ENCODE assay signal across 8 cellular contexts in the genomic region with DNA sequence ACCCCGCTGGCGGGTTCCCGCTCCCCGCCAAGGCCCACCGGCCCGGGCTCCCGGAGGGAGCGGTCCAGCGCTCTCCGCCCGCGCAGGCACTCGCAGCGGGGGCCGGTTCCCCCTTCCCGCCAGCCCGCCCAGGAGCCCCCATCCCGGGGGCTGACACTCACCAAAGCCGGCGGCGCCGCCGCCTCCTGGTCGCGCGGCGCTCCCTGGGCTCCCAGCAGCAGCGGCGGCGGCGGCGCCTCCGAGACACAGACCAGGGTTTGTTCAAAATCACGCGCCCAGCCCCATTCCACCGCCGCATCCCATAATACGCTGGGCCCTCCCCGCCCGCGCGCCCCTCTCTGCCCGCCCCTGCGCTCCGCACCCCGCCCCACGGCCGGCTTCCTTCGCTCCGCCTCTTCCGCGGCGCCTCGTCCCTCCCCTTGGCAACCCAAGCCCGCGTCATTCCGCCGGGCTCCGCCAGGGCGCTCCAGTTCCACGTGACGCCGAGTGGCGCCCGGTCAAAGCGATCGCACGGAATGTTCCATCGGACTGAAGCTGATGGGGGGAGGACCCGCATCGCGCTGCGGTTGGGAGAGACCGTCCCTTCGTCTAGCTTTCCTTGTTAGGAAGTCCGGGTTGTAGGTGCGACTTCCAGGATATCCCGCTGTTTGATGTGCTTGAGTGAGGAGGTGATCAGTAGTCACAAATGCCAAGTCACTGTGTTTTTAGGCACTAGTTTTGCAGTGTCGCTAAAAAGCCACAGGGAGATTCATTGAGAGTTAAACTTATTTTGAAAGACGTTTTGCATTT. TPM values are rescaled to one million over a fixed set of nuclear protein-coding genes. Genes with fewer than 3 reads are reported as not detected.
DNase-seq lines count a peak whose midpoint lies in the region; ATAC-seq, FAIRE-seq and TF ChIP-seq lines count a peak whose summit lies in the region.

No MANE protein-coding gene starts in this region.

- peaks cover 16% of the 10 kb centered on the region for H3K4me1 ChIP-seq in HepG2 (ENCODE audit: insufficient read depth, low read length)

- peaks cover 40% of the 10 kb centered on the region for H3K79me2 ChIP-seq in HepG2 (ENCODE audit: insufficient read depth, low read length)

- CTCF ChIA-PET in HepG2 (lab: Yijun Ruan, JAX; ENCODE audit: low intra/inter-chr PET ratio, low total read pairs), result no interaction called here

- H2AFZ ChIP-seq in HepG2 (ENCODE audit: low read length), result peak overlapping the region; percentile 57

- POLR2A ChIA-PET in HepG2 (lab: Yijun Ruan, JAX), result interaction anchor here (0.8 to 3.4 kb wide), 10 partner anchors 9 to 477 kb away, joined by 3 to 96 read pairs (median 5); partner anchors contain the start of genes COPS4, COQ2 and THAP9

- H3K27ac ChIP-seq in C4-2B, result peak overlapping the region; percentile 87
- H3K27ac ChIP-seq in HepG2 (ENCODE audit: extremely low read length, insufficient read depth, low read length), result peak overlapping the region; percentile 94

- DNase-seq in NCI-H526 treated with DMSO at 0.1 percent for 48 hours (lab: John Stamatoyannopoulos, UW), result peak; percentile 92
- DNase-seq in activated CD4-positive, alpha-beta T cell treated with anti-CD3 and anti-CD28 coated beads, Interleukin-2, amount 50 U/mL, for 1 hour, result peak; percentile 96
- DNase-seq in dermis blood vessel endothelial cell, result peak; percentile 99
- DNase-seq in HepG2 (ENCODE audit: low spot score), result peak; percentile 96
- peak; percentile 96 for DNase-seq in stimulated activated CD4-positive, alpha-beta T cell treated with anti-CD3 and anti-CD28 coated beads, Interleukin-4, amount 100 ng/mL, for 1 hour

- TF ChIP-seq CTCF in C4-2B (conservative IDR thresholded peaks at IDR 0.05) (peak; percentile 40), HepG2 (CRISPR knock-in tag; IDR thresholded peaks at IDR 0.05) (peak; percentile 83)

- peak overlapping the region; percentile 90 to 93 (median 92) for H3K4me3 ChIP-seq in HepG2 (replicated peaks in 1 of 3; ENCODE audit: insufficient read depth in 1 of 3, low read depth in 2 of 3, low read length in 3 of 3)

- H3K36me3 ChIP-seq in HepG2 (replicated peaks in 1 of 2; ENCODE audit: control insufficient read depth in 1 of 2, insufficient read depth in 2 of 2, low read length in 2 of 2), result no peaks in the 10 kb centered on the region

- FAIRE-seq in HepG2 (lab: Jason Lieb, UNC), result peak; percentile 81

- peak overlapping the region; percentile 88 for H3K9ac ChIP-seq in HepG2 (ENCODE audit: insufficient read depth, low read depth, low read length)

- in situ Hi-C loops in HepG2 (cut with HindIII; ENCODE audit: extremely low pct_ligation_motif_present, low pct_unique_long_range_greater_than_20kb), result loop anchor here (5.0 kb wide), 1 partner anchor 126 kb away; no protein-coding TSS in a partner anchor

- WGBS in HepG2 (ENCODE audit: low lambda C conversion rate), result 1% methylated on average over 26 of the region's 80 CpGs

- TF ChIP-seq RAD21 in HepG2 (CRISPR knock-in tag; IDR thresholded peaks at IDR 0.05), result peak; percentile 62; the same call in 1 of the 2 replicates

- no peaks in the 10 kb centered on the region for H4K20me1 ChIP-seq in HepG2 (ENCODE audit: insufficient read depth, low read length)

- H3K9me3 ChIP-seq in HepG2 (ENCODE audit: low read length), result no peaks in the 10 kb centered on the region

- no TSS peak for BruUV-seq in HepG2 (replicated peaks; lab: Mats Ljungman, UMichigan)

- ATAC-seq in GM19328 (IDR thresholded peaks at IDR 0.05; ENCODE audit: unreplicated experiment), result peak; percentile 84
- ATAC-seq in HG03520 (IDR thresholded peaks at IDR 0.05; ENCODE audit: unreplicated experiment), result peak; percentile 79
- peak; percentile 84 for ATAC-seq in HepG2

- peak; percentile 69 to 85 for TF ChIP-seq POLR2A in HepG2 (IDR thresholded peaks at IDR 0.05; ENCODE audit: insufficient read depth in 1 of 2, low read depth in 2 of 2, low read length in 2 of 2)

- peak overlapping the region; percentile 84 for H3K4me2 ChIP-seq in HepG2 (ENCODE audit: low read depth, low read length)

- no peaks in the 10 kb centered on the region; a peak in 1 of 5 replicates for H3K27me3 ChIP-seq in HepG2 (ENCODE audit: control insufficient read depth in 1 of 2, insufficient read depth in 2 of 2, low read length in 2 of 2)

- intact Hi-C loops in HepG2 (cut with micrococcal nuclease; ENCODE audit: unreplicated experiment), result loop anchor here (1.0 to 5.0 kb wide), 2 partner anchors 21 to 126 kb away; no protein-coding TSS in a partner anchor

- TF ChIP-seq EP300 in HepG2 (IDR thresholded peaks at IDR 0.05; ENCODE audit: low read depth in 2 of 2, low read length in 2 of 2), result peak in 1 of 2 experiments; percentile 55; a peak in 1 of 4 replicates
- TF ChIP-seq EP300 in HepG2 (CRISPR knock-in tag; IDR thresholded peaks at IDR 0.05; ENCODE audit: borderline replicate concordance), result no peak; the same call in 1 of the 2 replicates

TF ChIP-seq in HepG2, 621 proteins besides CTCF, POLR2A, EP300 and RAD21 (continues in another document):
- TF ChIP-seq, protein P1, sequence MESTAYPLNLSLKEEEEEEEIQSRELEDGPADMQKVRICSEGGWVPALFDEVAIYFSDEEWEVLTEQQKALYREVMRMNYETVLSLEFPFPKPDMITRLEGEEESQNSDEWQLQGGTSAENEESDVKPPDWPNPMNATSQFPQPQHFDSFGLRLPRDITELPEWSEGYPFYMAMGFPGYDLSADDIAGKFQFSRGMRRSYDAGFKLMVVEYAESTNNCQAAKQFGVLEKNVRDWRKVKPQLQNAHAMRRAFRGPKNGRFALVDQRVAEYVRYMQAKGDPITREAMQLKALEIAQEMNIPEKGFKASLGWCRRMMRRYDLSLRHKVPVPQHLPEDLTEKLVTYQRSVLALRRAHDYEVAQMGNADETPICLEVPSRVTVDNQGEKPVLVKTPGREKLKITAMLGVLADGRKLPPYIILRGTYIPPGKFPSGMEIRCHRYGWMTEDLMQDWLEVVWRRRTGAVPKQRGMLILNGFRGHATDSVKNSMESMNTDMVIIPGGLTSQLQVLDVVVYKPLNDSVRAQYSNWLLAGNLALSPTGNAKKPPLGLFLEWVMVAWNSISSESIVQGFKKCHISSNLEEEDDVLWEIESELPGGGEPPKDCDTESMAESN (CRISPR knock-in tag; conservative IDR thresholded peaks at IDR 0.05), result peak; percentile 70; the same call in 1 of the 2 replicates
- TF ChIP-seq KLF12 (CRISPR knock-in tag; IDR thresholded peaks at IDR 0.05; ENCODE audit: borderline replicate concordance) (peak; percentile 31; the same call in 1 of the 2 replicates), ZBTB3 (CRISPR knock-in tag; IDR thresholded peaks at IDR 0.05; ENCODE audit: borderline replicate concordance, low read depth) (peak; percentile 50; the same call in 1 of the 2 replicates)

RNA-seq across cellular contexts. Expression of gene LIN54, which starts 2.2 kb away (rescaled TPM):
- total RNA-seq in dermis blood vessel endothelial cell (10.9 and 16.9 TPM in 2 replicates), HepG2 (2016; rRNA removed; fragmentation: Illumina TruSeq; extraction: Trizol) (25.2 and 37.9 TPM in 2 replicates)
- total RNA-seq in HepG2 (2016; cell fraction: cytosol; rRNA removed; fragmentation: Illumina TruSeq; extraction: Trizol; ENCODE audit: low read depth), result 8.4 and 9.1 TPM in 2 replicates
- total RNA-seq in HepG2 (2016; cell fraction: insoluble cytoplasmic fraction; rRNA removed; fragmentation: Illumina TruSeq; extraction: Trizol), result 25.9 and 35.0 TPM in 2 replicates
- total RNA-seq in HepG2 (2016; cell fraction: membrane; rRNA removed; fragmentation: Illumina TruSeq; extraction: Trizol), result 22.0 and 27.4 TPM in 2 replicates
- total RNA-seq in HepG2 (2016; cell fraction: nucleus; rRNA removed; fragmentation: Illumina TruSeq; extraction: Trizol), result 17.6 and 19.1 TPM in 2 replicates
- polyA plus RNA-seq in HepG2 (2011; rRNA removed), result 22.8 and 32.9 TPM in 2 replicates
- polyA plus RNA-seq in HepG2 (2011; cell fraction: cytosol; rRNA removed), result 19.1 and 19.4 TPM in 2 replicates
- 8.3 and 11.2 TPM in 2 replicates for polyA plus RNA-seq in HepG2 (2011; cell fraction: nucleus; rRNA removed)
- 11.1 and 21.5 TPM in 2 replicates for polyA plus RNA-seq in HepG2 (2012)
- 1.1 and 1.4 TPM in 2 replicates for polyA plus RNA-seq in HepG2 (2016; cell fraction: cytosol; fragmentation: Illumina TruSeq; extraction: Trizol; ENCODE audit: low read depth)
- polyA plus RNA-seq in HepG2 (2016; cell fraction: insoluble cytoplasmic fraction; fragmentation: Illumina TruSeq; extraction: Trizol; ENCODE audit: low read depth), result 22.9 and 24.1 TPM in 2 replicates
- polyA plus RNA-seq in HepG2 (2016; cell fraction: membrane; fragmentation: Illumina TruSeq; extraction: Trizol; ENCODE audit: low read depth), result 6.1 and 7.3 TPM in 2 replicates
- 12.3 and 15.5 TPM in 2 replicates for polyA plus RNA-seq in HepG2 (2016; cell fraction: nucleus; fragmentation: Illumina TruSeq; extraction: Trizol; ENCODE audit: insufficient read depth, low read depth)
- 41.1 and 60.7 TPM in 2 replicates for polyA minus RNA-seq in HepG2 (2011; rRNA and poly(A)+ RNA removed; ENCODE audit: low replicate concordance)
- 36.7 and 41.0 TPM in 2 replicates for polyA minus RNA-seq in HepG2 (2011; cell fraction: cytosol; rRNA and poly(A)+ RNA removed)
- 54.2 and 57.2 TPM in 2 replicates for polyA minus RNA-seq in HepG2 (2011; cell fraction: nucleus; rRNA and poly(A)+ RNA removed)

RNA-seq across cellular contexts. Expression of gene COPS4, which starts 22.2 kb away (rescaled TPM):
- total RNA-seq in dermis blood vessel endothelial cell (79.0 and 144 TPM in 2 replicates), HepG2 (2016; rRNA removed; fragmentation: Illumina TruSeq; extraction: Trizol) (52.5 and 90.4 TPM in 2 replicates)
- total RNA-seq in HepG2 (2016; cell fraction: cytosol; rRNA removed; fragmentation: Illumina TruSeq; extraction: Trizol; ENCODE audit: low read depth), result 17.0 and 18.1 TPM in 2 replicates
- total RNA-seq in HepG2 (2016; cell fraction: insoluble cytoplasmic fraction; rRNA removed; fragmentation: Illumina TruSeq; extraction: Trizol), result 53.2 and 103 TPM in 2 replicates
- total RNA-seq in HepG2 (2016; cell fraction: membrane; rRNA removed; fragmentation: Illumina TruSeq; extraction: Trizol), result 24.5 and 29.1 TPM in 2 replicates
- total RNA-seq in HepG2 (2016; cell fraction: nucleus; rRNA removed; fragmentation: Illumina TruSeq; extraction: Trizol), result 26.7 and 28.0 TPM in 2 replicates
- 22.3 and 28.8 TPM in 2 replicates for polyA plus RNA-seq in HepG2 (2011; rRNA removed)
- 16.5 and 20.2 TPM in 2 replicates for polyA plus RNA-seq in HepG2 (2011; cell fraction: cytosol; rRNA removed)
- polyA plus RNA-seq in HepG2 (2011; cell fraction: nucleus; rRNA removed), result 9.4 and 9.9 TPM in 2 replicates
- polyA plus RNA-seq in HepG2 (2012), result 32.2 and 38.7 TPM in 2 replicates
- 13.9 and 15.1 TPM in 2 replicates for polyA plus RNA-seq in HepG2 (2016; cell fraction: cytosol; fragmentation: Illumina TruSeq; extraction: Trizol; ENCODE audit: low read depth)
- 67.6 and 70.2 TPM in 2 replicates for polyA plus RNA-seq in HepG2 (2016; cell fraction: insoluble cytoplasmic fraction; fragmentation: Illumina TruSeq; extraction: Trizol; ENCODE audit: low read depth)
- polyA plus RNA-seq in HepG2 (2016; cell fraction: membrane; fragmentation: Illumina TruSeq; extraction: Trizol; ENCODE audit: low read depth), result 16.2 and 20.1 TPM in 2 replicates
- polyA plus RNA-seq in HepG2 (2016; cell fraction: nucleus; fragmentation: Illumina TruSeq; extraction: Trizol; ENCODE audit: insufficient read depth, low read depth), result 23.3 and 23.6 TPM in 2 replicates
- polyA minus RNA-seq in HepG2 (2011; rRNA and poly(A)+ RNA removed; ENCODE audit: low replicate concordance), result 7.8 and 11.4 TPM in 2 replicates
- polyA minus RNA-seq in HepG2 (2011; cell fraction: cytosol; rRNA and poly(A)+ RNA removed), result 12.4 and 14.8 TPM in 2 replicates
- 18.3 and 19.8 TPM in 2 replicates for polyA minus RNA-seq in HepG2 (2011; cell fraction: nucleus; rRNA and poly(A)+ RNA removed)

Comparison
In these comparisons a context has a peak if more than half of its experiments do, and no peak if none do; other contexts are left out.
1. Peak in every context shown above with its lines: DNase-seq, ATAC-seq, H3K4me3 ChIP-seq and H3K27ac ChIP-seq.